Comparison of ENCODE assay signal across 25 cellular contexts in genomic region chr3:13027154-13027553, GRCh38. TPM values are rescaled to one million over a fixed set of nuclear protein-coding genes. Genes with fewer than 3 reads are reported as not detected.
DNase-seq lines count a peak whose midpoint lies in the region; ATAC-seq and TF ChIP-seq lines count a peak whose summit lies in the region.
"Had no signal": no experiment of that assay in that cellular context is flagged by ENCODE, and none has a peak within 500 bp of the region (broad histone marks: within the 10 kb centered on the region; RNA-seq: fewer than 3 reads in every experiment).

No MANE protein-coding gene starts in this region.

- no peak overlapping the region for H3K4me2 ChIP-seq in SK-N-SH

- no peak overlapping the region for H3K4me3 ChIP-seq in AG04450 (ENCODE audit: low read depth, low read length)
- H3K4me3 ChIP-seq in choroid plexus epithelial cell (ENCODE audit: low read depth, low read length): no peak overlapping the region
- H3K4me3 ChIP-seq in SK-N-SH (ENCODE audit: low read depth in 2 of 2, low read length in 1 of 2): no peak overlapping the region
- H3K4me3 ChIP-seq: adrenal gland, SK-N-MC, testis had no signal

- DNase-seq in AG04450 (ENCODE audit: low read depth, low spot score) (no peak), HuH-7 (ENCODE audit: low spot score) (peak; percentile 77), choroid plexus epithelial cell (ENCODE audit: low read depth) (no peak), nephron progenitor cell (no peak), T-helper 1 cell (no peak), SK-N-SH (no peak)
- no peak for DNase-seq in stimulated activated CD8-positive, alpha-beta memory T cell treated with anti-CD3 and anti-CD28 coated beads, Interleukin-4, amount 100 ng/mL, for 48 hours
- DNase-seq: activated CD4-positive, alpha-beta T cell treated with anti-CD3 and anti-CD28 coated beads, Interleukin-2, amount 50 U/mL, for 4 hours; activated effector memory CD4-positive, alpha-beta T cell treated with Interleukin-2 at 50 U/mL for 16 hours; adrenal gland; Calu3; HCEC 1CT; mesenchymal stem cell; NCI-H2081; NCI-H345; NCI-H748 treated with DMSO at 0.1 percent for 48 hours; retina; stimulated activated CD4-positive, alpha-beta T cell treated with anti-CD3 and anti-CD28 coated beads, Interleukin-4, amount 100 ng/mL, for 1 hour; stimulated activated naive CD4-positive, alpha-beta T cell; testis had no signal

- TF ChIP-seq CTCF in AG04450 (IDR thresholded peaks at IDR 0.05; ENCODE audit: low read depth, low read length) (peak; percentile 15; the same call in 1 of the 2 replicates), choroid plexus epithelial cell (conservative IDR thresholded peaks at IDR 0.05; ENCODE audit: low read depth, low read length) (peak; percentile 12), nephron progenitor cell (IDR thresholded peaks at IDR 0.05) (peak; percentile 32), SK-N-SH (IDR thresholded peaks at IDR 0.05) (no peak)

- peaks cover 3% of the 10 kb centered on the region for H3F3A ChIP-seq in SK-N-SH (replicated peaks; ENCODE audit: insufficient read depth)

- POLR2A ChIA-PET in AG04450 (lab: Yijun Ruan, JAX): no interaction called here
- POLR2A ChIA-PET in SK-N-SH (lab: Yijun Ruan, JAX): no interaction called here

- H4K20me1 ChIP-seq in SK-N-SH (ENCODE audit: insufficient read depth): no peaks in the 10 kb centered on the region

- H2AFZ ChIP-seq in SK-N-SH (ENCODE audit: low read depth): no peak overlapping the region

- no peaks in the 10 kb centered on the region for H3K36me3 ChIP-seq in SK-N-SH (replicated peaks in 1 of 2; ENCODE audit: control insufficient read depth in 1 of 2, insufficient read depth in 2 of 2, low read length in 1 of 2)
- H3K36me3 ChIP-seq: adrenal gland had no signal

- no peaks in the 10 kb centered on the region for H3K27me3 Mint-ChIP-seq in nephron progenitor cell (ENCODE audit: low read depth, poor library complexity)

- H3K36me3 Mint-ChIP-seq in nephron progenitor cell (ENCODE audit: low read depth): no peaks in the 10 kb centered on the region

- H3K79me2 ChIP-seq in SK-N-SH (ENCODE audit: insufficient read depth): no peaks in the 10 kb centered on the region

- WGBS in SK-N-SH (ENCODE audit: low lambda C conversion rate): 89% methylated on average over 7 of the region's 7 CpGs

- H3K27me3 ChIP-seq in AG04450 (ENCODE audit: control insufficient read depth, insufficient read depth, low read length): peaks cover 25% of the 10 kb centered on the region
- no peaks in the 10 kb centered on the region for H3K27me3 ChIP-seq in SK-N-SH (ENCODE audit: insufficient read depth)
- H3K27me3 ChIP-seq: adrenal gland, testis had no signal

- ATAC-seq in HG02678 (IDR thresholded peaks at IDR 0.05; ENCODE audit: unreplicated experiment): no peak

- H3K9me2 ChIP-seq in SK-N-SH: no peaks in the 10 kb centered on the region

- no peaks in the 10 kb centered on the region; the same call in 1 of the 2 replicates for H3K9me3 ChIP-seq in AG04450 (ENCODE audit: control insufficient read depth, insufficient read depth, low read length)
- no peaks in the 10 kb centered on the region for H3K9me3 ChIP-seq in SK-N-SH
- H3K9me3 ChIP-seq: adrenal gland, testis had no signal

- TF ChIP-seq EP300 in SK-N-SH (IDR thresholded peaks at IDR 0.05; ENCODE audit: borderline replicate concordance in 1 of 2, low read depth in 1 of 2, low read length in 1 of 2): no peak

- H3K27ac ChIP-seq in AG04450 (ENCODE audit: low read depth, low read length): no peak overlapping the region
- H3K27ac ChIP-seq in SK-N-SH (ENCODE audit: low read depth in 2 of 2, low read length in 1 of 2): peak overlapping the region in 1 of 2 experiments; percentile 89; a peak in 1 of 4 replicates
- H3K27ac ChIP-seq: adrenal gland, C4-2B, SK-N-MC, testis had no signal

- H3K4me1 ChIP-seq in SK-N-SH (ENCODE audit: control insufficient read depth in 1 of 2, insufficient read depth in 2 of 2, low read depth in 1 of 2, low read length in 1 of 2): peaks cover 14 to 48% of the 10 kb centered on the region in 2 experiments

- no peaks in the 10 kb centered on the region for H3K9me3 Mint-ChIP-seq in nephron progenitor cell
- H3K9me3 Mint-ChIP-seq: T-helper 2 cell treated with Interferon-gamma antibody and Interleukin-4, amounts not matched to agents 5 μg/mL and 100 μg/mL, for 36 hours had no signal

- H3K4me3 Mint-ChIP-seq in nephron progenitor cell: no peak overlapping the region
- H3K4me3 Mint-ChIP-seq: dendritic cell treated with granulocyte-macrophage colony-stimulating factor and Interleukin-4, amounts not matched to agents 40 ng/mL and 50 ng/mL, for 4 days; T-helper 2 cell treated with Interferon-gamma antibody and Interleukin-4, amounts not matched to agents 5 μg/mL and 100 μg/mL, for 36 hours had no signal

- H3K9ac ChIP-seq in SK-N-SH: no peak overlapping the region

- H3K27ac Mint-ChIP-seq in nephron progenitor cell: peak overlapping the region; percentile 22
- H3K27ac Mint-ChIP-seq: T-helper 2 cell treated with Interferon-gamma antibody and Interleukin-4, amounts not matched to agents 5 μg/mL and 100 μg/mL, for 36 hours had no signal

- peaks cover 60% of the 10 kb centered on the region for H3K4me1 Mint-ChIP-seq in nephron progenitor cell

- no peak for TF ChIP-seq RAD21 in SK-N-SH (IDR thresholded peaks at IDR 0.05; ENCODE audit: low read length)

- CTCF ChIA-PET in AG04450 (lab: Charles Lee) (interaction anchor here (0.8 kb wide), 1 partner anchor 65 kb away, joined by 3 read pairs; no protein-coding TSS in a partner anchor), SK-N-SH (lab: Yijun Ruan, JAX) (interaction anchor here (1.2 to 1.8 kb wide), 4 partner anchors 13 to 135 kb away, joined by 3 to 5 read pairs (median 4); no protein-coding TSS in a partner anchor)

TF ChIP-seq in SK-N-SH, 30 proteins besides CTCF, POLR2A, EP300 and RAD21:
- TF ChIP-seq SMC3 (IDR thresholded peaks at IDR 0.05; ENCODE audit: low read depth, low read length) (no peak), GATA2 (CRISPR knock-in tag; IDR thresholded peaks at IDR 0.05) (no peak), FOSL2 (IDR thresholded peaks at IDR 0.05; ENCODE audit: borderline replicate concordance, low read depth) (no peak)

RNA-seq across cellular contexts. Expression of gene IQSEC1, which starts 46.1 kb away (rescaled TPM):
- polyA plus RNA-seq in AG04450 (2011; rRNA removed) (3.6 and 5.4 TPM in 2 replicates), SK-N-SH (2012; rRNA removed) (4.4 and 6.2 TPM in 2 replicates)
- polyA minus RNA-seq in AG04450 (2011; rRNA and poly(A)+ RNA removed): 8.9 and 9.6 TPM in 2 replicates
- polyA plus RNA-seq in SK-N-SH (2012; cell fraction: cytosol; rRNA removed): 4.2 and 5.9 TPM in 2 replicates
- polyA plus RNA-seq in SK-N-SH (2012; cell fraction: nucleus; rRNA removed): 23.8 and 26.1 TPM in 2 replicates
